ENCODE assay signal across 9 cellular contexts in the genomic region with DNA sequence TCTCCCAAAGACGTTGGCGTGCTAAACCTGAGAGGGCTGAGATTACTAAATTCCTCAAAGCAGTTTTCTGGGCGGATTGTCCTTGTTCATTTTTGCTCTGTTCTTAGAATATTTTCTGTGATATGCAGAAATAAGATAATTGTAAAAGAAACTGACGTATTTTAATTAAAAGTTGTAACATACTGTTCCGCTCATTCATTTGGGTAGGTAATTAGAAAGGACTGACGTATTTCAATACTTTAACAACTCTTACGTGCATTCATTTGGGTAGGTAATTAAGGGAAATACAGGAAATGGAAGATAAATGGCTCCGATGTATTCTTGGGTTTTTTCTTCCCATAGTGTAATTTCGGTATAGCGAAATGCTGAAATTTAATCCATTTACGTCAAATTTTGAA. TPM values are rescaled to one million over a fixed set of nuclear protein-coding genes. Genes with fewer than 3 reads are reported as not detected.
A peak's percentile ranks its signal among the peaks of the same experiment; 100 is the strongest.
DNase-seq lines count a peak whose midpoint lies in the region; ATAC-seq, FAIRE-seq and TF ChIP-seq lines count a peak whose summit lies in the region.
"Had no signal": no experiment of that assay in that cellular context is flagged by ENCODE, and none has a peak within 500 bp of the region (broad histone marks: within the 10 kb centered on the region; RNA-seq: fewer than 3 reads in every experiment).

No MANE protein-coding gene starts in this region.

- TF ChIP-seq CTCF in astrocyte (IDR thresholded peaks at IDR 0.05; ENCODE audit: insufficient read depth, low read depth, low read length) = no peak
- no peak for TF ChIP-seq CTCF in right lobe of liver (IDR thresholded peaks at IDR 0.05)

- no peak for TF ChIP-seq POLR2A in right lobe of liver (IDR thresholded peaks at IDR 0.05)

- H3K36me3 ChIP-seq in astrocyte (ENCODE audit: insufficient read depth, low read length) (no peaks in the 10 kb centered on the region), right lobe of liver (no peaks in the 10 kb centered on the region), thymus (ENCODE audit: control insufficient read depth, insufficient read depth) (no peaks in the 10 kb centered on the region)

- FAIRE-seq in astrocyte (lab: Jason Lieb, UNC) = no peak
- FAIRE-seq: colon had no signal

- H3K4me2 ChIP-seq in astrocyte (ENCODE audit: low read length) = peak overlapping the region; percentile 88

- H3K27ac ChIP-seq in astrocyte (ENCODE audit: low read depth, low read length) (no peak overlapping the region), right lobe of liver (peak overlapping the region; percentile 88 to 98 (median 97)), thymus (ENCODE audit: low read depth) (no peak overlapping the region)

- H3K9me3 ChIP-seq in astrocyte (ENCODE audit: insufficient read depth, low read depth, low read length) (no peaks in the 10 kb centered on the region), right lobe of liver (no peaks in the 10 kb centered on the region), thymus (ENCODE audit: control insufficient read depth) (no peaks in the 10 kb centered on the region)

- H3K4me1 ChIP-seq in astrocyte (ENCODE audit: insufficient read depth, low read length) = peaks cover 13% of the 10 kb centered on the region
- peaks cover 0 to 55% (median 11%) of the 10 kb centered on the region in 4 donors for H3K4me1 ChIP-seq in right lobe of liver
- peaks cover 11% of the 10 kb centered on the region for H3K4me1 ChIP-seq in thymus (ENCODE audit: control insufficient read depth, insufficient read depth, low read length)

- H2AFZ ChIP-seq in astrocyte (ENCODE audit: low read depth, low read length) = peak overlapping the region; percentile 80

- ATAC-seq in activated CD8-positive, alpha-beta memory T cell treated with anti-CD3 and anti-CD28 coated beads, Interleukin-2, amount 10 ng/mL, durations not matched to agents 7 days and 5 days = no peak
- ATAC-seq in right lobe of liver (no peak), HG03039 (IDR thresholded peaks at IDR 0.05; ENCODE audit: unreplicated experiment) (no peak)

- intact Hi-C loops in right lobe of liver (cut with DNase I) = no loop called here

- peak overlapping the region; percentile 90 for H3K9ac ChIP-seq in astrocyte (ENCODE audit: low read length)

- H3K27ac Mint-ChIP-seq in activated CD8-positive, alpha-beta memory T cell treated with anti-CD3 and anti-CD28 coated beads, Interleukin-2, amount 10 ng/mL, durations not matched to agents 7 days and 5 days = peak overlapping the region; percentile 97
- peak overlapping the region; percentile 87 for H3K27ac Mint-ChIP-seq in astrocyte (ENCODE audit: unreplicated experiment)

- DNase-seq in activated CD8-positive, alpha-beta memory T cell treated with anti-CD3 and anti-CD28 coated beads, Interleukin-2, amount 10 ng/mL, durations not matched to agents 7 days and 5 days = no peak
- DNase-seq in activated CD8-positive, alpha-beta memory T cell treated with anti-CD3 and anti-CD28 coated beads, Interleukin-2, amount 50 U/mL, for 48 hours = no peak
- no peak for DNase-seq in astrocyte (ENCODE audit: low read depth)
- no peak for DNase-seq in right lobe of liver
- no peak for DNase-seq in NCI-H2196 treated with DMSO at 0.1 percent for 48 hours (lab: John Stamatoyannopoulos, UW; ENCODE audit: unreplicated experiment)
- no peak for DNase-seq in LoVo (ENCODE audit: low spot score)

- H3K36me3 Mint-ChIP-seq in activated CD8-positive, alpha-beta memory T cell treated with anti-CD3 and anti-CD28 coated beads, Interleukin-2, amount 10 ng/mL, durations not matched to agents 7 days and 5 days = peaks cover 50% of the 10 kb centered on the region
- peaks cover 2% of the 10 kb centered on the region for H3K36me3 Mint-ChIP-seq in astrocyte (ENCODE audit: low read depth, unreplicated experiment)

- CTCF ChIA-PET in activated CD8-positive, alpha-beta memory T cell treated with anti-CD3 and anti-CD28 coated beads, Interleukin-2, amount 10 ng/mL, durations not matched to agents 7 days and 5 days (lab: Charles Lee) = interaction anchor here (1.0 to 4.0 kb wide), 7 partner anchors 15 to 137 kb away, joined by 3 to 14 read pairs (median 6); a partner anchor contains a TSS

- H3K27me3 ChIP-seq in astrocyte (ENCODE audit: insufficient read depth, low read length) = no peaks in the 10 kb centered on the region
- H3K27me3 ChIP-seq in right lobe of liver = no peaks in the 10 kb centered on the region
- H3K27me3 ChIP-seq in thymus (ENCODE audit: control insufficient read depth, insufficient read depth) = no peaks in the 10 kb centered on the region

- H3K4me3 Mint-ChIP-seq in activated CD8-positive, alpha-beta memory T cell treated with anti-CD3 and anti-CD28 coated beads, Interleukin-2, amount 10 ng/mL, durations not matched to agents 7 days and 5 days = peak overlapping the region; percentile 88
- H3K4me3 Mint-ChIP-seq in astrocyte (ENCODE audit: unreplicated experiment) = peak overlapping the region; percentile 96

- peak overlapping the region; percentile 82 for H3K4me3 ChIP-seq in astrocyte (ENCODE audit: insufficient read depth, low read depth, low read length)
- H3K4me3 ChIP-seq in right lobe of liver = peak overlapping the region; percentile 87 to 94 (median 94)
- peak overlapping the region; percentile 91 for H3K4me3 ChIP-seq in thymus (ENCODE audit: low read length)

- peaks cover 55% of the 10 kb centered on the region for H3K79me2 ChIP-seq in astrocyte (ENCODE audit: insufficient read depth, low read length)

- H3K4me1 Mint-ChIP-seq in activated CD8-positive, alpha-beta memory T cell treated with anti-CD3 and anti-CD28 coated beads, Interleukin-2, amount 10 ng/mL, durations not matched to agents 7 days and 5 days = peaks cover 60% of the 10 kb centered on the region
- peaks cover 16% of the 10 kb centered on the region for H3K4me1 Mint-ChIP-seq in astrocyte (ENCODE audit: low read depth, unreplicated experiment)

- peaks cover 22% of the 10 kb centered on the region for H4K20me1 ChIP-seq in astrocyte (ENCODE audit: insufficient read depth, low read length)

- no peaks in the 10 kb centered on the region for H3K9me3 Mint-ChIP-seq in activated CD8-positive, alpha-beta memory T cell treated with anti-CD3 and anti-CD28 coated beads, Interleukin-2, amount 10 ng/mL, durations not matched to agents 7 days and 5 days (ENCODE audit: low read depth)
- no peaks in the 10 kb centered on the region for H3K9me3 Mint-ChIP-seq in astrocyte (ENCODE audit: unreplicated experiment)

- no peaks in the 10 kb centered on the region for H3K27me3 Mint-ChIP-seq in activated CD8-positive, alpha-beta memory T cell treated with anti-CD3 and anti-CD28 coated beads, Interleukin-2, amount 10 ng/mL, durations not matched to agents 7 days and 5 days
- no peaks in the 10 kb centered on the region for H3K27me3 Mint-ChIP-seq in astrocyte (ENCODE audit: low read depth, unreplicated experiment)

- 18% methylated on average over 11 of the region's 11 CpGs for WGBS in right lobe of liver (ENCODE audit: insufficient coverage, low coverage, low lambda C conversion rate, missing lambda C conversion rate)
- 33% methylated on average over 11 of the region's 11 CpGs for WGBS in thymus

RNA-seq across cellular contexts. Expression of a gene that starts 1.1 kb away (rescaled TPM):
- total RNA-seq in activated CD8-positive, alpha-beta memory T cell treated with anti-CD3 and anti-CD28 coated beads, Interleukin-2, amount 10 ng/mL, durations not matched to agents 7 days and 5 days = 100 to 1,000 TPM; 149 to 198 TPM
- total RNA-seq in astrocyte (43.0 and 43.3 TPM in 2 replicates), right lobe of liver (10 to 100 TPM; 19.7 to 34.6 (median 24.7) TPM)
- polyA plus RNA-seq in thymus = 80.5 TPM

RNA-seq across cellular contexts. Expression of a gene that starts 1.4 kb away (rescaled TPM):
- 10 to 100 TPM; 24.8 to 40.0 TPM for total RNA-seq in activated CD8-positive, alpha-beta memory T cell treated with anti-CD3 and anti-CD28 coated beads, Interleukin-2, amount 10 ng/mL, durations not matched to agents 7 days and 5 days
- total RNA-seq in astrocyte = 15.1 and 15.2 TPM in 2 replicates
- total RNA-seq in right lobe of liver = 10 to 100 TPM; 19.6 to 29.9 (median 21.9) TPM
- polyA plus RNA-seq in thymus = 126 TPM

Comparison
In these comparisons a context has a peak if more than half of its experiments do, and no peak if none do; other contexts are left out.
1. H3K27ac ChIP-seq: peak in right lobe of liver (3 of 3); none in astrocyte (single experiment) and thymus (single experiment).
2. Peak in every context shown above with its lines, with median percentiles within 50 percentile points of each other: H3K4me3 ChIP-seq.